ENCODE assay signal across 1 cellular context in the genomic region with DNA sequence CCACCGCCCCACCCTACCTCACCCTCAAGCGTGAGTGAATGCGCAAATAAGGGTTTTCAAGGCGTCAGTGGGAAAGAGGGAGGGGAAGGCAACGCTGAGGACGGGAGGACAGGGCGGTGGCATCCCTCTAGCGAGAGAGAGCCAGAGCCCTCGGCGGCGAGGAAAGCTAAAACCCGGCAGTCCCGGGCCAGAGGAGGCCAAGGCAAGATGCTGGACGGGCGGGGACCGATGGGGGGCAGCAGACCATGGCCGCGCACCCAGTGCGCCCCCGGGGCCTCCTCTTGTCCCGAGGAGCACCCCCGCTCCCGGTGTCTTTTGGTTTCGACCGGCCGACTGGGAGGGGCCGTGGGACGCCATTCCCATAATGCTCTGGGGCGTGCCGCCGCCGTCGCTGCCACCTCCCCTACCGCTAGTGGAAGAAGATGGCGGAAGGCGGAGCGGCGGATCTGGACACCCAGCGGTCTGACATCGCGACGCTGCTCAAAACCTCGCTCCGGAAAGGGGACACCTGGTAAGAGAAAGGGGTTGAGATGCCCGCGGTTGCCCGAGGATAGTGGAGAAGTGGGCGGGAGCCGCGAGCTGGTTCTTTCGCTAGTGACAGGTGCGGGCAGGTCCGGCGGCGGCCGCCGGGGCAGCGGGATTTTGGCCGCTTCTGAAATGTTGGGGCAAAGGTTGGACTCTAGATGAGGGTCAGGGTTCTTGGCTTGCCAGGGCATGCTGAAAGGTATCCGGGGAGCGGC.
TF ChIP-seq lines count a peak whose summit lies in the region.

A gene (plus strand): TSS at position 412 of the 740 bp plus-strand sequence. CDS start 11 bp downstream, at position 423.

TF ChIP-seq in HepG2, 621 proteins besides CTCF, POLR2A, EP300 and RAD21 (continued from another document and continues in another):
- TF ChIP-seq, protein P1, sequence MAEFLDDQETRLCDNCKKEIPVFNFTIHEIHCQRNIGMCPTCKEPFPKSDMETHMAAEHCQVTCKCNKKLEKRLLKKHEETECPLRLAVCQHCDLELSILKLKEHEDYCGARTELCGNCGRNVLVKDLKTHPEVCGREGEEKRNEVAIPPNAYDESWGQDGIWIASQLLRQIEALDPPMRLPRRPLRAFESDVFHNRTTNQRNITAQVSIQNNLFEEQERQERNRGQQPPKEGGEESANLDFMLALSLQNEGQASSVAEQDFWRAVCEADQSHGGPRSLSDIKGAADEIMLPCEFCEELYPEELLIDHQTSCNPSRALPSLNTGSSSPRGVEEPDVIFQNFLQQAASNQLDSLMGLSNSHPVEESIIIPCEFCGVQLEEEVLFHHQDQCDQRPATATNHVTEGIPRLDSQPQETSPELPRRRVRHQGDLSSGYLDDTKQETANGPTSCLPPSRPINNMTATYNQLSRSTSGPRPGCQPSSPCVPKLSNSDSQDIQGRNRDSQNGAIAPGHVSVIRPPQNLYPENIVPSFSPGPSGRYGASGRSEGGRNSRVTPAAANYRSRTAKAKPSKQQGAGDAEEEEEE (CRISPR knock-in tag; IDR thresholded peaks at IDR 0.05; ENCODE audit: borderline replicate concordance) = peak; percentile 23; the same call in 1 of the 2 replicates
- TF ChIP-seq, protein P2, sequence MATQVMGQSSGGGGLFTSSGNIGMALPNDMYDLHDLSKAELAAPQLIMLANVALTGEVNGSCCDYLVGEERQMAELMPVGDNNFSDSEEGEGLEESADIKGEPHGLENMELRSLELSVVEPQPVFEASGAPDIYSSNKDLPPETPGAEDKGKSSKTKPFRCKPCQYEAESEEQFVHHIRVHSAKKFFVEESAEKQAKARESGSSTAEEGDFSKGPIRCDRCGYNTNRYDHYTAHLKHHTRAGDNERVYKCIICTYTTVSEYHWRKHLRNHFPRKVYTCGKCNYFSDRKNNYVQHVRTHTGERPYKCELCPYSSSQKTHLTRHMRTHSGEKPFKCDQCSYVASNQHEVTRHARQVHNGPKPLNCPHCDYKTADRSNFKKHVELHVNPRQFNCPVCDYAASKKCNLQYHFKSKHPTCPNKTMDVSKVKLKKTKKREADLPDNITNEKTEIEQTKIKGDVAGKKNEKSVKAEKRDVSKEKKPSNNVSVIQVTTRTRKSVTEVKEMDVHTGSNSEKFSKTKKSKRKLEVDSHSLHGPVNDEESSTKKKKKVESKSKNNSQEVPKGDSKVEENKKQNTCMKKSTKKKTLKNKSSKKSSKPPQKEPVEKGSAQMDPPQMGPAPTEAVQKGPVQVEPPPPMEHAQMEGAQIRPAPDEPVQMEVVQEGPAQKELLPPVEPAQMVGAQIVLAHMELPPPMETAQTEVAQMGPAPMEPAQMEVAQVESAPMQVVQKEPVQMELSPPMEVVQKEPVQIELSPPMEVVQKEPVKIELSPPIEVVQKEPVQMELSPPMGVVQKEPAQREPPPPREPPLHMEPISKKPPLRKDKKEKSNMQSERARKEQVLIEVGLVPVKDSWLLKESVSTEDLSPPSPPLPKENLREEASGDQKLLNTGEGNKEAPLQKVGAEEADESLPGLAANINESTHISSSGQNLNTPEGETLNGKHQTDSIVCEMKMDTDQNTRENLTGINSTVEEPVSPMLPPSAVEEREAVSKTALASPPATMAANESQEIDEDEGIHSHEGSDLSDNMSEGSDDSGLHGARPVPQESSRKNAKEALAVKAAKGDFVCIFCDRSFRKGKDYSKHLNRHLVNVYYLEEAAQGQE (IDR thresholded peaks at IDR 0.05; ENCODE audit: borderline replicate concordance in 1 of 2, low read depth in 1 of 2, low read length in 2 of 2) = no peak
- TF ChIP-seq SAFB2 (CRISPR knock-in tag; IDR thresholded peaks at IDR 0.05; ENCODE audit: borderline replicate concordance, low read depth) (peak; percentile 96), KLF6 (CRISPR knock-in tag; IDR thresholded peaks at IDR 0.05) (peak; percentile 41), ZNF83 (CRISPR knock-in tag; IDR thresholded peaks at IDR 0.05; ENCODE audit: borderline replicate concordance) (no peak), ZNF296 (CRISPR knock-in tag; conservative IDR thresholded peaks at IDR 0.05) (no peak), RARG (CRISPR knock-in tag; IDR thresholded peaks at IDR 0.05; ENCODE audit: low read depth) (peak; percentile 57; the same call in 1 of the 2 replicates), RBAK (CRISPR knock-in tag; IDR thresholded peaks at IDR 0.05) (no peak; the same call in 1 of the 2 replicates), ZNF274 (CRISPR knock-in tag; IDR thresholded peaks at IDR 0.05) (peak; percentile 45; the same call in 1 of the 2 replicates), ZNF101 (CRISPR knock-in tag; IDR thresholded peaks at IDR 0.05; ENCODE audit: borderline replicate concordance, low read depth) (peak; percentile 84; the same call in 1 of the 2 replicates), SIX1 (CRISPR knock-in tag; IDR thresholded peaks at IDR 0.05; ENCODE audit: borderline replicate concordance) (0 out of 2 replicates have a peak, but pooled peaks have one; percentile 15), ATRX (CRISPR knock-in tag; IDR thresholded peaks at IDR 0.05; ENCODE audit: borderline replicate concordance) (no peak), HMGA1 (CRISPR knock-in tag; conservative IDR thresholded peaks at IDR 0.05) (no peak), ZNF34 (CRISPR knock-in tag; IDR thresholded peaks at IDR 0.05; ENCODE audit: borderline replicate concordance) (peak; percentile 95), ZNF232 (CRISPR knock-in tag; IDR thresholded peaks at IDR 0.05; ENCODE audit: borderline replicate concordance) (no peak; the same call in 1 of the 2 replicates), ESRRA (CRISPR knock-in tag; IDR thresholded peaks at IDR 0.05; ENCODE audit: low read depth) (peak; percentile 79), ZNF496 (CRISPR knock-in tag; IDR thresholded peaks at IDR 0.05; ENCODE audit: insufficient replicate concordance) (no peak), SMYD3 (CRISPR knock-in tag; IDR thresholded peaks at IDR 0.05) (no peak), CBX1 (IDR thresholded peaks at IDR 0.05; ENCODE audit: low read depth) (no peak), ZNF484 (CRISPR knock-in tag; IDR thresholded peaks at IDR 0.05; ENCODE audit: borderline replicate concordance, low read depth) (no peak), HNRNPUL1 (IDR thresholded peaks at IDR 0.05; ENCODE audit: low read depth, low read length) (peak; percentile 71; the same call in 1 of the 2 replicates), ZNF724P (CRISPR knock-in tag; IDR thresholded peaks at IDR 0.05; ENCODE audit: borderline replicate concordance) (no peak; the same call in 1 of the 2 replicates), GFI1 (CRISPR knock-in tag; IDR thresholded peaks at IDR 0.05; ENCODE audit: borderline replicate concordance) (peak; percentile 85), AHR (CRISPR knock-in tag; IDR thresholded peaks at IDR 0.05) (no peak), ZNF224 (CRISPR knock-in tag; IDR thresholded peaks at IDR 0.05) (peak; percentile 0; the same call in 1 of the 2 replicates), ZNF672 (CRISPR knock-in tag; IDR thresholded peaks at IDR 0.05) (no peak), HMG20A (CRISPR knock-in tag; IDR thresholded peaks at IDR 0.05; ENCODE audit: borderline replicate concordance) (no peak), MIXL1 (CRISPR knock-in tag; IDR thresholded peaks at IDR 0.05) (no peak), SKI (IDR thresholded peaks at IDR 0.05; ENCODE audit: partially characterized antibody) (peak; percentile 76), SMARCC2 (IDR thresholded peaks at IDR 0.05) (no peak), MTA1 (CRISPR knock-in tag; IDR thresholded peaks at IDR 0.05; ENCODE audit: borderline replicate concordance) (peak; percentile 88), KLF13 (CRISPR knock-in tag; IDR thresholded peaks at IDR 0.05) (no peak), MAFG (CRISPR knock-in tag; IDR thresholded peaks at IDR 0.05) (no peak), ZNF879 (CRISPR knock-in tag; IDR thresholded peaks at IDR 0.05) (peak; percentile 90), HNRNPLL (IDR thresholded peaks at IDR 0.05; ENCODE audit: low read depth, low read length, poor library complexity, severe bottlenecking) (peak; percentile 90), ZNF530 (CRISPR knock-in tag; IDR thresholded peaks at IDR 0.05; ENCODE audit: low read depth) (peak; percentile 50; the same call in 1 of the 2 replicates)
- TF ChIP-seq, protein P3, sequence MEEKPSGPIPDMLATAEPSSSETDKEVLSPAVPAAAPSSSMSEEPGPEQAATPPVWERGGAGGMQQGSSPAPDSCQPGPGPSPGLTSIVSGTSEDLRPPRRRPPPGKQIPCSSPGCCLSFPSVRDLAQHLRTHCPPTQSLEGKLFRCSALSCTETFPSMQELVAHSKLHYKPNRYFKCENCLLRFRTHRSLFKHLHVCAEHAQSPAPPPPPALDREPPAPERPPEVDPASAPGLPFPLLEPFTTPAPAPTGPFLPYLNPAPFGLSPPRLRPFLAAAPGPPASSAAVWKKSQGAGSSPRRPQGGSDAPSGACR (CRISPR knock-in tag; IDR thresholded peaks at IDR 0.05) = peak; percentile 99
- TF ChIP-seq, protein P4, sequence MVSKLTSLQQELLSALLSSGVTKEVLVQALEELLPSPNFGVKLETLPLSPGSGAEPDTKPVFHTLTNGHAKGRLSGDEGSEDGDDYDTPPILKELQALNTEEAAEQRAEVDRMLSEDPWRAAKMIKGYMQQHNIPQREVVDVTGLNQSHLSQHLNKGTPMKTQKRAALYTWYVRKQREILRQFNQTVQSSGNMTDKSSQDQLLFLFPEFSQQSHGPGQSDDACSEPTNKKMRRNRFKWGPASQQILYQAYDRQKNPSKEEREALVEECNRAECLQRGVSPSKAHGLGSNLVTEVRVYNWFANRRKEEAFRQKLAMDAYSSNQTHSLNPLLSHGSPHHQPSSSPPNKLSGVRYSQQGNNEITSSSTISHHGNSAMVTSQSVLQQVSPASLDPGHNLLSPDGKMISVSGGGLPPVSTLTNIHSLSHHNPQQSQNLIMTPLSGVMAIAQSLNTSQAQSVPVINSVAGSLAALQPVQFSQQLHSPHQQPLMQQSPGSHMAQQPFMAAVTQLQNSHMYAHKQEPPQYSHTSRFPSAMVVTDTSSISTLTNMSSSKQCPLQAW (CRISPR knock-in tag; IDR thresholded peaks at IDR 0.05) = peak; percentile 77
- TF ChIP-seq, protein P5, sequence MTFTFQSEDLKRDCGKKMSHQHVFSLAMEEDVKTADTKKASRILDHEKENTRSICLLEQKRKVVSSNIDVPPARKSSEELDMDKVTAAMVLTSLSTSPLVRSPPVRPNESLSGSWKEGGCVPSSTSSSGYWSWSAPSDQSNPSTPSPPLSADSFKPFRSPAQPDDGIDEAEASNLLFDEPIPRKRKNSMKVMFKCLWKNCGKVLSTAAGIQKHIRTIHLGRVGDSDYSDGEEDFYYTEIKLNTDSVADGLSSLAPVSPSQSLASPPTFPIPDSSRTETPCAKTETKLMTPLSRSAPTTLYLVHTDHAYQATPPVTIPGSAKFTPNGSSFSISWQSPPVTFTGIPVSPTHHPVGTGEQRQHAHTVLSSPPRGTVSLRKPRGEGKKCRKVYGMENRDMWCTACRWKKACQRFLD (CRISPR knock-in tag; IDR thresholded peaks at IDR 0.05; ENCODE audit: borderline replicate concordance) = 0 out of 2 replicates have a peak, but pooled peaks have one; percentile 29
- TF ChIP-seq, protein P6, sequence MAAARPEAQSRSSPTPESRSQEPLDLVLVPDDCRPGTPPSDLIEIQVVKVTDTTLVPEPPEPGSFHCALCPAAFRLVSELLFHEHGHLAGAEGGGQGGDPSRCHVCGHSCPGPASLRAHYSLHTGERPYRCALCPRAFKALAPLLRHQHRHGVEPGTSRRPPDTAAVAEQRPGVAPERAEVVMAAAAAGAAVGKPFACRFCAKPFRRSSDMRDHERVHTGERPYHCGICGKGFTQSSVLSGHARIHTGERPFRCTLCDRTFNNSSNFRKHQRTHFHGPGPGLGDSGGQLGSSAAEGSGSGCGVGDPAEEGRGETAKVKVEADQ (CRISPR knock-in tag; IDR thresholded peaks at IDR 0.05; ENCODE audit: borderline replicate concordance) = peak; percentile 82; the same call in 1 of the 2 replicates
- TF ChIP-seq, protein P7, sequence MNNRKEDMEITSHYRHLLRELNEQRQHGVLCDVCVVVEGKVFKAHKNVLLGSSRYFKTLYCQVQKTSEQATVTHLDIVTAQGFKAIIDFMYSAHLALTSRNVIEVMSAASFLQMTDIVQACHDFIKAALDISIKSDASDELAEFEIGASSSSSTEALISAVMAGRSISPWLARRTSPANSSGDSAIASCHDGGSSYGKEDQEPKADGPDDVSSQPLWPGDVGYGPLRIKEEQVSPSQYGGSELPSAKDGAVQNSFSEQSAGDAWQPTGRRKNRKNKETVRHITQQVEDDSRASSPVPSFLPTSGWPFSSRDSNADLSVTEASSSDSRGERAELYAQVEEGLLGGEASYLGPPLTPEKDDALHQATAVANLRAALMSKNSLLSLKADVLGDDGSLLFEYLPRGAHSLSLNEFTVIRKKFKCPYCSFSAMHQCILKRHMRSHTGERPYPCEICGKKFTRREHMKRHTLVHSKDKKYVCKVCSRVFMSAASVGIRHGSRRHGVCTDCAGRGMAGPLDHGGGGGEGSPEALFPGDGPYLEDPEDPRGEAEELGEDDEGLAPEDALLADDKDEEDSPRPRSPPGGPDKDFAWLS (CRISPR knock-in tag; IDR thresholded peaks at IDR 0.05; ENCODE audit: borderline replicate concordance) = peak; percentile 70; the same call in 1 of the 2 replicates
- TF ChIP-seq, protein P8, sequence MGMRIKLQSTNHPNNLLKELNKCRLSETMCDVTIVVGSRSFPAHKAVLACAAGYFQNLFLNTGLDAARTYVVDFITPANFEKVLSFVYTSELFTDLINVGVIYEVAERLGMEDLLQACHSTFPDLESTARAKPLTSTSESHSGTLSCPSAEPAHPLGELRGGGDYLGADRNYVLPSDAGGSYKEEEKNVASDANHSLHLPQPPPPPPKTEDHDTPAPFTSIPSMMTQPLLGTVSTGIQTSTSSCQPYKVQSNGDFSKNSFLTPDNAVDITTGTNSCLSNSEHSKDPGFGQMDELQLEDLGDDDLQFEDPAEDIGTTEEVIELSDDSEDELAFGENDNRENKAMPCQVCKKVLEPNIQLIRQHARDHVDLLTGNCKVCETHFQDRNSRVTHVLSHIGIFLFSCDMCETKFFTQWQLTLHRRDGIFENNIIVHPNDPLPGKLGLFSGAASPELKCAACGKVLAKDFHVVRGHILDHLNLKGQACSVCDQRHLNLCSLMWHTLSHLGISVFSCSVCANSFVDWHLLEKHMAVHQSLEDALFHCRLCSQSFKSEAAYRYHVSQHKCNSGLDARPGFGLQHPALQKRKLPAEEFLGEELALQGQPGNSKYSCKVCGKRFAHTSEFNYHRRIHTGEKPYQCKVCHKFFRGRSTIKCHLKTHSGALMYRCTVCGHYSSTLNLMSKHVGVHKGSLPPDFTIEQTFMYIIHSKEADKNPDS (CRISPR knock-in tag; IDR thresholded peaks at IDR 0.05) = peak; percentile 79; the same call in 1 of the 2 replicates
- TF ChIP-seq, protein P9, sequence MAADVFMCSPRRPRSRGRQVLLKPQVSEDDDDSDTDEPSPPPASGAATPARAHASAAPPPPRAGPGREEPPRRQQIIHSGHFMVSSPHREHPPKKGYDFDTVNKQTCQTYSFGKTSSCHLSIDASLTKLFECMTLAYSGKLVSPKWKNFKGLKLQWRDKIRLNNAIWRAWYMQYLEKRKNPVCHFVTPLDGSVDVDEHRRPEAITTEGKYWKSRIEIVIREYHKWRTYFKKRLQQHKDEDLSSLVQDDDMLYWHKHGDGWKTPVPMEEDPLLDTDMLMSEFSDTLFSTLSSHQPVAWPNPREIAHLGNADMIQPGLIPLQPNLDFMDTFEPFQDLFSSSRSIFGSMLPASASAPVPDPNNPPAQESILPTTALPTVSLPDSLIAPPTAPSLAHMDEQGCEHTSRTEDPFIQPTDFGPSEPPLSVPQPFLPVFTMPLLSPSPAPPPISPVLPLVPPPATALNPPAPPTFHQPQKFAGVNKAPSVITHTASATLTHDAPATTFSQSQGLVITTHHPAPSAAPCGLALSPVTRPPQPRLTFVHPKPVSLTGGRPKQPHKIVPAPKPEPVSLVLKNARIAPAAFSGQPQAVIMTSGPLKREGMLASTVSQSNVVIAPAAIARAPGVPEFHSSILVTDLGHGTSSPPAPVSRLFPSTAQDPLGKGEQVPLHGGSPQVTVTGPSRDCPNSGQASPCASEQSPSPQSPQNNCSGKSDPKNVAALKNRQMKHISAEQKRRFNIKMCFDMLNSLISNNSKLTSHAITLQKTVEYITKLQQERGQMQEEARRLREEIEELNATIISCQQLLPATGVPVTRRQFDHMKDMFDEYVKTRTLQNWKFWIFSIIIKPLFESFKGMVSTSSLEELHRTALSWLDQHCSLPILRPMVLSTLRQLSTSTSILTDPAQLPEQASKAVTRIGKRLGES (CRISPR knock-in tag; IDR thresholded peaks at IDR 0.05; ENCODE audit: borderline replicate concordance) = no peak
